In the genomic region with DNA sequence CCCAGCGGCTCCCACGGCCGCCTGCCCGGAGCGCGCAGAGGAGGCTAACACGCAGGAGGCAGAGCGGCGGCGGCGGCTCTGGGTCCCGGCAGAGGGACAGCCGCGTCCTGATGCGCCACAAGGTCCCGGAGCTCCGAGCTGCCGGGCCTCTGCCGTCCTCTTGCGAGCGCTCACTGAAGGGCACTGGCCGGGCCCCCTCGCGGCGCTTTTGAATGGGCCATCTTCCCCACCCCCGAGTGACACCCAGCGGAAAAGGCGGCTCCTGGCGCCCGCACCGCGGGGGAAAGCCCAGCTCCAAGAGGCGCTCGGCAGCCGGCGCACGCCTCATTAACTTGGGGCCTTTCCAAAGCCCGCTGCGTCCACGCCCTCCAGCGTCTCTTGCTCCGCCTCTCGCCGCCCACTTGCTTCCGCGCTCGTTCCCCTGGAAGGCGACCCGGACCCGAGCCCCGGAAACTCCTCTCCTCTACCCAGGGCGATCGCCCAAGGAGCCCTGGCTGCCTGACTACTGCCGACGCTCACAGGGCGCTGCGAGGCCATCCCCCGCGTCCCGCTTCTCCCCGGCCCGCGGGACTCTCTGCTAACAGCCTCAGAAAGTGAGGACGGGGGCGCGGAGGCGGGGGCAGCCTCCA, we compare ENCODE assay signal across 1 cellular context.
TF ChIP-seq lines count a peak whose summit lies in the region.

TSS of gene PHLDA1 (minus strand) at position 363 of the 629 bp plus-strand sequence.

TF ChIP-seq in HEK293, 187 proteins besides CTCF, POLR2A, EP300 and RAD21 (continued from another document):
- TF ChIP-seq ZNF350 (tag by site-specific recombination; IDR thresholded peaks at IDR 0.05) (no peak), ZNF843 (tag by site-specific recombination; IDR thresholded peaks at IDR 0.05) (peak; percentile 34; the same call in 1 of the 2 replicates), ZNF626 (tag by site-specific recombination; IDR thresholded peaks at IDR 0.05) (no peak), ZNF140 (tag by site-specific recombination; IDR thresholded peaks at IDR 0.05) (no peak), ZBTB21 (tag by site-specific recombination; IDR thresholded peaks at IDR 0.05) (0 out of 2 replicates have a peak, but pooled peaks have one; percentile 18), ZXDB (tag by site-specific recombination; IDR thresholded peaks at IDR 0.05) (peak; percentile 55), ZNF394 (tag by site-specific recombination; IDR thresholded peaks at IDR 0.05; ENCODE audit: borderline replicate concordance) (peak; percentile 86; the same call in 1 of the 2 replicates), ZNF654 (tag by site-specific recombination; IDR thresholded peaks at IDR 0.05; ENCODE audit: low read depth) (0 out of 2 replicates have a peak, but pooled peaks have one; percentile 10), ZNF341 (tag by site-specific recombination; IDR thresholded peaks at IDR 0.05; ENCODE audit: low read depth) (no peak; the same call in 1 of the 2 replicates), ZNF202 (tag by site-specific recombination; IDR thresholded peaks at IDR 0.05; ENCODE audit: borderline replicate concordance) (no peak), ZNF184 (tag by site-specific recombination; IDR thresholded peaks at IDR 0.05) (no peak), ZNF2 (tag by site-specific recombination; IDR thresholded peaks at IDR 0.05) (peak; percentile 65; the same call in 1 of the 2 replicates), ZNF404 (tag by site-specific recombination; IDR thresholded peaks at IDR 0.05) (no peak), ZNF274 (IDR thresholded peaks at IDR 0.05; ENCODE audit: low read length) (no peak), ZNF274 (tag by site-specific recombination; IDR thresholded peaks at IDR 0.05; ENCODE audit: borderline replicate concordance) (no peak), ZNF664 (tag by site-specific recombination; IDR thresholded peaks at IDR 0.05) (no peak), PRDM1 (tag by site-specific recombination; IDR thresholded peaks at IDR 0.05) (0 out of 2 replicates have a peak, but pooled peaks have one; percentile 20), FEZF1 (tag by site-specific recombination; IDR thresholded peaks at IDR 0.05) (peak; percentile 88), HOXC10 (CRISPR knock-in tag; IDR thresholded peaks at IDR 0.05) (no peak), ZBTB6 (tag by site-specific recombination; IDR thresholded peaks at IDR 0.05) (no peak), KLF10 (tag by site-specific recombination; IDR thresholded peaks at IDR 0.05) (peak; percentile 75), ZNF423 (tag by site-specific recombination; IDR thresholded peaks at IDR 0.05) (peak; percentile 98)
- TF ChIP-seq, protein P1, sequence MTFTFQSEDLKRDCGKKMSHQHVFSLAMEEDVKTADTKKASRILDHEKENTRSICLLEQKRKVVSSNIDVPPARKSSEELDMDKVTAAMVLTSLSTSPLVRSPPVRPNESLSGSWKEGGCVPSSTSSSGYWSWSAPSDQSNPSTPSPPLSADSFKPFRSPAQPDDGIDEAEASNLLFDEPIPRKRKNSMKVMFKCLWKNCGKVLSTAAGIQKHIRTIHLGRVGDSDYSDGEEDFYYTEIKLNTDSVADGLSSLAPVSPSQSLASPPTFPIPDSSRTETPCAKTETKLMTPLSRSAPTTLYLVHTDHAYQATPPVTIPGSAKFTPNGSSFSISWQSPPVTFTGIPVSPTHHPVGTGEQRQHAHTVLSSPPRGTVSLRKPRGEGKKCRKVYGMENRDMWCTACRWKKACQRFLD (tag by site-specific recombination; IDR thresholded peaks at IDR 0.05): no peak
- TF ChIP-seq, protein P2, sequence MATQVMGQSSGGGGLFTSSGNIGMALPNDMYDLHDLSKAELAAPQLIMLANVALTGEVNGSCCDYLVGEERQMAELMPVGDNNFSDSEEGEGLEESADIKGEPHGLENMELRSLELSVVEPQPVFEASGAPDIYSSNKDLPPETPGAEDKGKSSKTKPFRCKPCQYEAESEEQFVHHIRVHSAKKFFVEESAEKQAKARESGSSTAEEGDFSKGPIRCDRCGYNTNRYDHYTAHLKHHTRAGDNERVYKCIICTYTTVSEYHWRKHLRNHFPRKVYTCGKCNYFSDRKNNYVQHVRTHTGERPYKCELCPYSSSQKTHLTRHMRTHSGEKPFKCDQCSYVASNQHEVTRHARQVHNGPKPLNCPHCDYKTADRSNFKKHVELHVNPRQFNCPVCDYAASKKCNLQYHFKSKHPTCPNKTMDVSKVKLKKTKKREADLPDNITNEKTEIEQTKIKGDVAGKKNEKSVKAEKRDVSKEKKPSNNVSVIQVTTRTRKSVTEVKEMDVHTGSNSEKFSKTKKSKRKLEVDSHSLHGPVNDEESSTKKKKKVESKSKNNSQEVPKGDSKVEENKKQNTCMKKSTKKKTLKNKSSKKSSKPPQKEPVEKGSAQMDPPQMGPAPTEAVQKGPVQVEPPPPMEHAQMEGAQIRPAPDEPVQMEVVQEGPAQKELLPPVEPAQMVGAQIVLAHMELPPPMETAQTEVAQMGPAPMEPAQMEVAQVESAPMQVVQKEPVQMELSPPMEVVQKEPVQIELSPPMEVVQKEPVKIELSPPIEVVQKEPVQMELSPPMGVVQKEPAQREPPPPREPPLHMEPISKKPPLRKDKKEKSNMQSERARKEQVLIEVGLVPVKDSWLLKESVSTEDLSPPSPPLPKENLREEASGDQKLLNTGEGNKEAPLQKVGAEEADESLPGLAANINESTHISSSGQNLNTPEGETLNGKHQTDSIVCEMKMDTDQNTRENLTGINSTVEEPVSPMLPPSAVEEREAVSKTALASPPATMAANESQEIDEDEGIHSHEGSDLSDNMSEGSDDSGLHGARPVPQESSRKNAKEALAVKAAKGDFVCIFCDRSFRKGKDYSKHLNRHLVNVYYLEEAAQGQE (tag by site-specific recombination; IDR thresholded peaks at IDR 0.05): no peak
